11 cellular contexts compared by ENCODE assay signal in the genomic region with DNA sequence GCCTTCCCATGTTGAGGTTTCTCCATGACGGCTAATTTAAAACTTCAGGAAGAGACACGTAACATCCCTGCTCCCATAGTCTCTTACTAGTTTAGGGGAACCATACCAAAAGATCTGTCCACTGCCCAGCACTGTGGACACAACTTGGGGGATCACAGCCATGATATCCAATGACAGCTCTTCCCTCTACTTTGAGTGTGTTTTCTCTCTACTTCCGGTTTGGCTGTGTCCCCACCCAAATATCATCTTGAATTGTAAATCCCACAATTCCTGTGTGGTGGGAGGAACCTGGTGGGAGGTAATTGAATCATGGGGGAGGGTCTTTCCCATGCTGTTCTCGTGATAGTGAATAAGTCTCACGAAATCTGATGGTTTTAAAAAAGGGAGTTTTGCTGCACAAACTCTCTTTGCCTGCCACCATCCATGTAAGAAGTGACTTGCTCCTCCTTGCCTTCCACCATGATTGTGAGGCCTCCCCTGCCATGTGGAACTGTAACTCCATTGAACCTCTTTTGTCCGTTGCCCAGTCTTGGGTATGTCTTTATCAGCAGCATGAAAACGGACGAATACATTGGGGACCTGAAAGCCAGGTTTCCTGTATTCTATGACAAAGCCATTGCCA. TPM values are rescaled to one million over a fixed set of nuclear protein-coding genes. Genes with fewer than 3 reads are reported as not detected.
DNase-seq lines count a peak whose midpoint lies in the region; ATAC-seq and TF ChIP-seq lines count a peak whose summit lies in the region.
"Had no signal": no experiment of that assay in that cellular context is flagged by ENCODE, and none has a peak within 500 bp of the region (broad histone marks: within the 10 kb centered on the region; RNA-seq: fewer than 3 reads in every experiment).

No MANE protein-coding gene starts in this region.

- H2AFZ ChIP-seq in OCI-LY7 (ENCODE audit: low read length): no peak overlapping the region

- H3K4me3 ChIP-seq in OCI-LY7 (ENCODE audit: low read depth, low read length, poor library complexity, severe bottlenecking): no peak overlapping the region

- H3K27ac ChIP-seq in OCI-LY7 (ENCODE audit: low read depth, low read length, poor library complexity, severe bottlenecking): no peak overlapping the region
- H3K27ac ChIP-seq: 22Rv1 had no signal

- DNase-seq in T-helper 1 cell (no peak), OCI-LY7 (ENCODE audit: low spot score) (no peak), progenitor cell of endocrine pancreas (ENCODE audit: low spot score, unreplicated experiment) (no peak), UCSD-AML1 (lab: John Stamatoyannopoulos, UW; ENCODE audit: unreplicated experiment) (no peak)
- no peak for DNase-seq in effector memory CD8-positive, alpha-beta T cell
- no peak for DNase-seq in stimulated activated CD4-positive, alpha-beta T cell treated with anti-CD3 and anti-CD28 coated beads, Interleukin-2, amount 100 ng/mL, for 24 hours
- DNase-seq: activated effector memory CD4-positive, alpha-beta T cell treated with anti-CD3 and anti-CD28 coated beads, Interleukin-2, amount 50 U/mL, for 16 hours; mesendoderm had no signal

- TF ChIP-seq CTCF in OCI-LY7 (conservative IDR thresholded peaks at IDR 0.05; ENCODE audit: low read length): no peak
- no peak for TF ChIP-seq CTCF in progenitor cell of endocrine pancreas (IDR thresholded peaks at IDR 0.05; ENCODE audit: unreplicated experiment)

- peaks cover 16% of the 10 kb centered on the region for H3K36me3 Mint-ChIP-seq in T-helper 1 cell treated with Interleukin-12 subunit alpha and Interleukin-12 subunit beta and Interleukin-4 antibody, amounts not matched to agents 30 μg/mL and 1 μg/mL, for 36 hours (ENCODE audit: low read depth)
- H3K36me3 Mint-ChIP-seq in effector memory CD8-positive, alpha-beta T cell (ENCODE audit: insufficient read depth): peaks cover 23% of the 10 kb centered on the region
- no peaks in the 10 kb centered on the region for H3K36me3 Mint-ChIP-seq in progenitor cell of endocrine pancreas (ENCODE audit: insufficient read depth)

- H3K9me3 Mint-ChIP-seq in T-helper 1 cell treated with Interleukin-12 subunit alpha and Interleukin-12 subunit beta and Interleukin-4 antibody, amounts not matched to agents 30 μg/mL and 1 μg/mL, for 36 hours: peaks cover 6% of the 10 kb centered on the region
- no peaks in the 10 kb centered on the region for H3K9me3 Mint-ChIP-seq in effector memory CD8-positive, alpha-beta T cell
- no peaks in the 10 kb centered on the region for H3K9me3 Mint-ChIP-seq in progenitor cell of endocrine pancreas (ENCODE audit: low read depth)

- H3K36me3 ChIP-seq in OCI-LY7 (ENCODE audit: insufficient read depth, low read length): no peaks in the 10 kb centered on the region

- peaks cover 45% of the 10 kb centered on the region for H3K4me1 ChIP-seq in OCI-LY7 (ENCODE audit: insufficient read depth, low read length, poor library complexity, severe bottlenecking)

- peaks cover 26% of the 10 kb centered on the region; the same call in 1 of the 2 replicates for H3K79me2 ChIP-seq in OCI-LY7 (ENCODE audit: insufficient read depth, low read depth, low read length)

- POLR2A ChIA-PET in OCI-LY7 (lab: Charles Lee): interaction anchor here (2.1 kb wide), 1 partner anchor 25 kb away, joined by 7 read pairs; no protein-coding TSS in a partner anchor

- H3K27me3 Mint-ChIP-seq in T-helper 1 cell treated with Interleukin-12 subunit alpha and Interleukin-12 subunit beta and Interleukin-4 antibody, amounts not matched to agents 30 μg/mL and 1 μg/mL, for 36 hours (ENCODE audit: low read depth): no peaks in the 10 kb centered on the region
- H3K27me3 Mint-ChIP-seq in effector memory CD8-positive, alpha-beta T cell: no peaks in the 10 kb centered on the region
- peaks cover 6% of the 10 kb centered on the region for H3K27me3 Mint-ChIP-seq in progenitor cell of endocrine pancreas

- peak overlapping the region; percentile 92 for H3K4me3 Mint-ChIP-seq in T-helper 1 cell treated with Interleukin-12 subunit alpha and Interleukin-12 subunit beta and Interleukin-4 antibody, amounts not matched to agents 30 μg/mL and 1 μg/mL, for 36 hours
- peak overlapping the region; percentile 83 to 88 for H3K4me3 Mint-ChIP-seq in effector memory CD8-positive, alpha-beta T cell
- H3K4me3 Mint-ChIP-seq in progenitor cell of endocrine pancreas (ENCODE audit: low read depth): peak overlapping the region; percentile 80

- BruUV-seq in OCI-LY7 (replicated peaks; lab: Mats Ljungman, UMichigan): no TSS peak

- H3K4me2 ChIP-seq in OCI-LY7 (ENCODE audit: low read length): peak overlapping the region; percentile 84; the same call in 1 of the 2 replicates

- peaks cover 63% of the 10 kb centered on the region for H3K4me1 Mint-ChIP-seq in T-helper 1 cell treated with Interleukin-12 subunit alpha and Interleukin-12 subunit beta and Interleukin-4 antibody, amounts not matched to agents 30 μg/mL and 1 μg/mL, for 36 hours (ENCODE audit: low read depth)
- peaks cover 40 to 65% of the 10 kb centered on the region in 2 donors for H3K4me1 Mint-ChIP-seq in effector memory CD8-positive, alpha-beta T cell (ENCODE audit: low read depth in 2 of 2)
- peaks cover 22% of the 10 kb centered on the region for H3K4me1 Mint-ChIP-seq in progenitor cell of endocrine pancreas (ENCODE audit: low read depth)

- ATAC-seq in effector memory CD8-positive, alpha-beta T cell (replicated peaks): no peak
- ATAC-seq in GM21619 (IDR thresholded peaks at IDR 0.05; ENCODE audit: unreplicated experiment): no peak

- H3K9me3 ChIP-seq in OCI-LY7 (ENCODE audit: low read length): no peaks in the 10 kb centered on the region

- CTCF ChIA-PET in OCI-LY7 (lab: Charles Lee; ENCODE audit: unreplicated experiment): no interaction called here

- no peaks in the 10 kb centered on the region for H3K9me2 ChIP-seq in OCI-LY7 (ENCODE audit: insufficient read depth, low read length)

- intact Hi-C loops in OCI-LY7 (cut with micrococcal nuclease; ENCODE audit: unreplicated experiment): loop anchor here (5.0 kb wide), 1 partner anchor 105 kb away; no protein-coding TSS in a partner anchor

- H3K27ac Mint-ChIP-seq in T-helper 1 cell treated with Interleukin-12 subunit alpha and Interleukin-12 subunit beta and Interleukin-4 antibody, amounts not matched to agents 30 μg/mL and 1 μg/mL, for 36 hours: peak overlapping the region; percentile 95
- H3K27ac Mint-ChIP-seq in effector memory CD8-positive, alpha-beta T cell: peak overlapping the region; percentile 84 to 89
- peak overlapping the region; percentile 93 for H3K27ac Mint-ChIP-seq in progenitor cell of endocrine pancreas

- no peaks in the 10 kb centered on the region for H4K20me1 ChIP-seq in OCI-LY7 (ENCODE audit: insufficient read depth, low read length)

RNA-seq across cellular contexts. Expression of gene MGAT4A, which starts 1.6 kb away (rescaled TPM):
- 7.7 and 10.1 TPM in 2 replicates for total RNA-seq in OCI-LY7 (2014; rRNA removed; shearing (Covaris generic))
- total RNA-seq in OCI-LY7 (2022) (9.5 and 15.4 TPM in 2 replicates), progenitor cell of endocrine pancreas (33.5 and 37.6 TPM in 2 replicates)
